ENCODE assay signal across 5 cellular contexts in the genomic region with DNA sequence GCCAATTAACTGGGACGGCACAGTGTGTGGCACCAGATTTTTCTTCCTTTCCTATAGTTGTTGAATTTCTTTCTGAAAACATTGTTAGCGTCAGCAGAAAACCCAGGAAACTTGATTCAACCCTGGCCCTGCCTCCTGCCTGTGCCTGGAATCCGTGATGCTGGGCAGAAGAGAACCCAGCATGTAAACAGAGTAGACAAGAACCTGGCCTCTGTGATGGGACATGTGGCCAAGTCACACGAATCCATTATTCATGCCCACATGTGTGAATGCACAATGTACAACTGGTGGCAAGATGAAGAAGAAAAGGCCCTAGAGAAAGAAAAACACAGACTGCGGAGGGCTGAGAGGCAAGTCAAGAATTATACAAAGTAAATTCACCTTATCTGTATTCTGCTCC.
"Had no signal": no experiment of that assay in that cellular context is flagged by ENCODE, and none has a peak within 500 bp of the region (broad histone marks: within the 10 kb centered on the region; RNA-seq: fewer than 3 reads in every experiment).

No MANE protein-coding gene starts in this region.

- H3K27ac Mint-ChIP-seq: GM23338, H9 had no signal

- H3K4me3 Mint-ChIP-seq: GM23338, H9 had no signal

- H3K4me3 ChIP-seq: GM23338, K562 had no signal

- DNase-seq: H9, HCEC 1CT, IMR-90 had no signal

- H3K9me3 Mint-ChIP-seq: GM23338 had no signal

- ATAC-seq: GM23338, K562 had no signal
